27 cellular contexts compared by ENCODE assay signal in the genomic region with DNA sequence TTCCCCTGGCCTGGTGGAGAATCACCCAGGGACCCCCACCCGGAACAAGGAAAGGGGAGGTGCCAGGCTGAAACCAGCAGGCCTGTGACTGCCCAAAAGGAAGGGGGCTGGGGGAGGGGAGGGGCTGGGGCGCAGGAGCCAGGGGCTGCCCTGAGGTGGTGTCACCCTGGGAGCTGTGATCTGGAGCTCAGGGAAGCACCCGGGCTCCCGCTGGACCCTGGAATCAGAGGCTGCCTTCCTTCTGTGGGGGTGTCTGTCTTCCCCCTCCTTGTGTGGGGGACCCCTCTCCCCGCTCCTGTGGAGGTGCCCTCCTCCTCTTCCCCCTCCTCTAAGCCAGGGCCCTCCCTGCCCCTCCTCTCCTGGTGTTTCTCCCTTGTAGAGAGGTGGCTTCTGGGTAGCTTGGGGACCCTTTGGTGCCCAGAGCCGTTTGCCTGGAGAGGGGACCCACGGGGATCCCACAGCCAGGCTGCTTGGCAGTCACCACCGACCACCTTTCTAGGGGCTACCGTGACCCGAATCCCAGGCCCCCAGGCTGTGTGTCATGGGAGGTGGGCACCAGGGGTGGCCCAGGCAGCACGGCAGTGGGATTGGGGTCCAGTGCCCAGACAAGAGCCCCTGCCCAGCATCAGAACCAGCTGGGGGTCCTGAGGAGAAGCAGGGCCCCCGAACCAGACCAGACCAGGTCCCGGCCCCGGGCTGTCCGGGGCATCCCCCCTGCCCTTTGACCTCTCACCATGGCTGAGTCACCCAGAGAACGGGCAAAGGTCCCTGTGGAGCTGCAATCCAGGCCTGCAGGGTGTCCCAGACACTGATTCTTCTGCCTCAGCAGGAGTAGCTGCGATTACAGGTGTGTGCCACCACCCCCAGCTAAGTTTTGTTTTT. TPM values are rescaled to one million over a fixed set of nuclear protein-coding genes. Genes with fewer than 3 reads are reported as not detected.
A peak's percentile ranks its signal among the peaks of the same experiment; 100 is the strongest.
DNase-seq lines count a peak whose midpoint lies in the region; ATAC-seq, FAIRE-seq and TF ChIP-seq lines count a peak whose summit lies in the region.
"Had no signal": no experiment of that assay in that cellular context is flagged by ENCODE, and none has a peak within 500 bp of the region (broad histone marks: within the 10 kb centered on the region; RNA-seq: fewer than 3 reads in every experiment).

No MANE protein-coding gene starts in this region.

- TF ChIP-seq POLR2A in esophagus muscularis mucosa (IDR thresholded peaks at IDR 0.05; ENCODE audit: low read depth), result no peak

- H3K4me3 ChIP-seq in H7 (ENCODE audit: insufficient read depth, low read depth, low read length) (no peak overlapping the region), esophagus muscularis mucosa (no peak overlapping the region)
- H3K4me3 ChIP-seq: ascending aorta, gastroesophageal sphincter, HAP-1, pancreas, PC-9 had no signal

- H3K4me1 ChIP-seq in esophagus muscularis mucosa, result peaks cover 0 to 4% (median 0%) of the 10 kb centered on the region in 4 donors
- H3K4me1 ChIP-seq: ascending aorta, gastroesophageal sphincter, HAP-1, pancreas had no signal

- FAIRE-seq in RCC 7860 (lab: Jason Lieb, UNC), result no peak
- FAIRE-seq: D721Med, pancreas had no signal

- H3K36me3 ChIP-seq in H7 (replicated peaks; ENCODE audit: control insufficient read depth, insufficient read depth, low read length), result no peaks in the 10 kb centered on the region
- no peaks in the 10 kb centered on the region for H3K36me3 ChIP-seq in esophagus muscularis mucosa
- H3K36me3 ChIP-seq: ascending aorta, gastroesophageal sphincter, HAP-1, pancreas had no signal

- peak; percentile 55 for ATAC-seq in left lobe of liver
- ATAC-seq: activated CD8-positive, alpha-beta T cell treated with anti-CD3 and anti-CD28 coated beads for 36 hours; gastroesophageal sphincter; natural killer cell treated with Interleukin-12 subunit alpha and Interleukin-12 subunit beta and Interleukin-15 and Interleukin-18, amount 100 ng/mL, for 72 hours; stimulated activated naive CD8-positive, alpha-beta T cell treated with anti-CD3 and anti-CD28 coated beads, Interleukin-15, Interleukin-2, amounts not matched to agents 100 U/mL and 50 U/mL, for 24 hours; T-cell had no signal

- no peak for TF ChIP-seq CTCF in esophagus muscularis mucosa (IDR thresholded peaks at IDR 0.05)

- peak; percentile 73 for DNase-seq in H7
- DNase-seq in NCI-H69 (lab: John Stamatoyannopoulos, UW), result peak; percentile 16
- peak; percentile 91 for DNase-seq in left lobe of liver (ENCODE audit: low spot score)
- no peak for DNase-seq in stimulated activated CD4-positive, alpha-beta T cell treated with anti-CD3 and anti-CD28 coated beads, Interleukin-4, amount 100 ng/mL, for 1 hour
- DNase-seq in RCC 7860 (ENCODE audit: low spot score), result no peak
- DNase-seq in esophagus muscularis mucosa (ENCODE audit: extremely low spot score), result no peak
- DNase-seq: activated CD8-positive, alpha-beta T cell treated with anti-CD3 and anti-CD28 coated beads for 36 hours; activated naive CD8-positive, alpha-beta T cell treated with anti-CD3 and anti-CD28 coated beads for 36 hours; EL; hypothalamus; NCI-H1105; NCI-H2029 treated with DMSO at 0.1 percent for 48 hours; NCI-H226; PC-9; SIG-M5; stimulated activated naive CD8-positive, alpha-beta T cell treated with anti-CD3 and anti-CD28 coated beads, Interleukin-15, Interleukin-2, amounts not matched to agents 100 U/mL and 50 U/mL, for 24 hours; T-cell had no signal

- 50% methylated on average over 9 of the region's 17 CpGs for WGBS in esophagus muscularis mucosa

- H3K9me3 ChIP-seq in esophagus muscularis mucosa, result no peaks in the 10 kb centered on the region
- H3K9me3 ChIP-seq: ascending aorta, gastroesophageal sphincter, HAP-1, pancreas had no signal

- intact Hi-C loops in esophagus muscularis mucosa (cut with DNase I), result no loop called here

- no peak overlapping the region for H3K27ac ChIP-seq in esophagus muscularis mucosa (replicated peaks in 1 of 4)
- H3K27ac ChIP-seq: ascending aorta, C4-2B, gastroesophageal sphincter, pancreas, PC-9 had no signal

- TF ChIP-seq EP300 in esophagus muscularis mucosa (IDR thresholded peaks at IDR 0.05), result no peak

- H3K27me3 ChIP-seq in H7 (ENCODE audit: control insufficient read depth, insufficient read depth, low read length), result peaks cover 1% of the 10 kb centered on the region
- peaks cover 0 to 93% (median 15%) of the 10 kb centered on the region in 4 donors for H3K27me3 ChIP-seq in esophagus muscularis mucosa
- H3K27me3 ChIP-seq: ascending aorta had no signal

RNA-seq across cellular contexts. Expression of gene PRAP1, which starts 0.7 kb away (rescaled TPM):
- total RNA-seq in H7 (2014; rRNA removed; shearing (Covaris generic)), result not detected in 2 replicates
- total RNA-seq in left lobe of liver, result 275 TPM
- not detected for total RNA-seq in esophagus muscularis mucosa
- total RNA-seq: activated CD8-positive, alpha-beta T cell treated with anti-CD3 and anti-CD28 coated beads for 36 hours; activated naive CD8-positive, alpha-beta T cell treated with anti-CD3 and anti-CD28 coated beads for 36 hours; ascending aorta; cardiac septum; gastroesophageal sphincter; lower leg skin; natural killer cell treated with Interleukin-12 subunit alpha and Interleukin-12 subunit beta and Interleukin-15 and Interleukin-18, amount 100 ng/mL, for 72 hours; pancreas; PC-9; right cardiac atrium; T-cell had no signal

RNA-seq across cellular contexts. Expression of gene FUOM, which starts 9.9 kb away (rescaled TPM):
- 27.2 and 50.5 TPM in 2 replicates for total RNA-seq in H7 (2014; rRNA removed; shearing (Covaris generic))
- total RNA-seq in left lobe of liver, result 177 TPM
- 10 to 100 TPM in 2 of 4 donors, 1 to 10 TPM in 2; 7.9 to 12.2 (median 10.5) TPM for total RNA-seq in esophagus muscularis mucosa

RNA-seq across cellular contexts. Expression of gene CALY, which starts 11.2 kb away (rescaled TPM):
- 2.2 TPM in 1 of 2 replicates, not detected in the other for total RNA-seq in H7 (2014; rRNA removed; shearing (Covaris generic))
- total RNA-seq in left lobe of liver (0.45 TPM), esophagus muscularis mucosa (1 to 10 TPM; 1.6 to 3.6 (median 2.3) TPM)
- total RNA-seq: activated CD8-positive, alpha-beta T cell treated with anti-CD3 and anti-CD28 coated beads for 36 hours; activated naive CD8-positive, alpha-beta T cell treated with anti-CD3 and anti-CD28 coated beads for 36 hours; ascending aorta; cardiac septum; lower leg skin; natural killer cell treated with Interleukin-12 subunit alpha and Interleukin-12 subunit beta and Interleukin-15 and Interleukin-18, amount 100 ng/mL, for 72 hours; PC-9; right cardiac atrium had no signal

RNA-seq across cellular contexts. Expression of gene ECHS1, which starts 25.3 kb away (rescaled TPM):
- 88.2 and 108 TPM in 2 replicates for total RNA-seq in H7 (2014; rRNA removed; shearing (Covaris generic))
- total RNA-seq in left lobe of liver (764 TPM), esophagus muscularis mucosa (10 to 100 TPM; 64.0 to 77.7 (median 73.2) TPM)

RNA-seq across cellular contexts. Expression of gene PAOX, which starts 31.2 kb away (rescaled TPM):
- total RNA-seq in H7 (2014; rRNA removed; shearing (Covaris generic)), result 1.3 and 4.1 TPM in 2 replicates
- total RNA-seq in left lobe of liver, result 18.0 TPM
- total RNA-seq in esophagus muscularis mucosa, result 10 to 100 TPM; 10.1 to 15.0 (median 14.3) TPM

Comparison
In these comparisons a context has a peak if more than half of its experiments do, and no peak if none do; other contexts are left out.
1. DNase-seq: peak in H7 (single experiment), NCI-H69 (single experiment) and left lobe of liver (single experiment); none in stimulated activated CD4-positive, alpha-beta T cell treated with anti-CD3 and anti-CD28 coated beads, Interleukin-4, amount 100 ng/mL, for 1 hour (single experiment), RCC 7860 (single experiment) and esophagus muscularis mucosa (single experiment).
2. RNA of gene PRAP1, which starts 0.7 kb away (total RNA-seq): 275 TPM in left lobe of liver (single experiment); not detected in H7 and not detected in esophagus muscularis mucosa; every median in the first group is over 100 times any median in the second.